Comparison of ENCODE assay signal across 21 cellular contexts in the genomic region with DNA sequence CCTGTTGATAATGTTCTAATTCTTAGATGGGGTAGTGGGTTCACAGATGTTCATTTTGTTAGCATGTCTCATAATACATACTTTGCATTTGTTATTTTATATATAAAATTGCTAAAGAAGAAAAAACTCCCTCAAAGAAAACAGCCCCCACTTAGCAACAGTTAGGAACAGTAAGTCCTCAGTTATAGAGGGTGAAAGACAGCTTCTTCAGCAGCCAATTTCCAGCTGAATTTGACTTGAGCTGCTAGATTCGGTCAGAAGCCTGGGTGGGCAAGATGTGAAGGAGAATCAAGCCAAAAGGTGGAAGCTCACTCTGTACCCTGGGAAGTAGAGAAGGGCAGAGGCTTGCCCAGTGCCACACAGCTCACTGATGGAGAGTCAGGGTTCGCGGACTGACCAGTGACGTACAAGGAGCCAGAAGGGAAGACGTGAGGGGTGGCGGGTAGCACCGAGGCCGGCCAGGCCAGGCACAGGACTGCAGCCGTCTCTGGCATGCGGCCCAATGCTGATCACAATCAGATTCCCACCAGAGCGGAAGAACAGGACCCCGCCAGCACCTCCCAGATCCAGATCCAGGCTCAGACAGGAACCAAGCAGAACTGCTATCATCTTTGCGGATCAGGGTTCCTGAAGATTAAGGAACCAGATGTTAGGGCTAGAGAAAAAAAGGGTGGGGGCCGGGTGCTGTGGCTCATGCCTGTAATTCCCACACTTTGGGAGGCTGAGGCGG. TPM values are rescaled to one million over a fixed set of nuclear protein-coding genes. Genes with fewer than 3 reads are reported as not detected.
DNase-seq lines count a peak whose midpoint lies in the region; ATAC-seq, FAIRE-seq and TF ChIP-seq lines count a peak whose summit lies in the region.
"Had no signal": no experiment of that assay in that cellular context is flagged by ENCODE, and none has a peak within 500 bp of the region (broad histone marks: within the 10 kb centered on the region; RNA-seq: fewer than 3 reads in every experiment).

No MANE protein-coding gene starts in this region.

- H2AFZ ChIP-seq in H9 (ENCODE audit: low read length) (no peak overlapping the region), endothelial cell of umbilical vein (ENCODE audit: low read depth, low read length) (peak overlapping the region; percentile 93)

- H3K27me3 Mint-ChIP-seq in H9 (ENCODE audit: low read depth), result no peaks in the 10 kb centered on the region
- peaks cover 11% of the 10 kb centered on the region for H3K27me3 Mint-ChIP-seq in MCF 10A (ENCODE audit: insufficient read depth, unreplicated experiment)
- H3K27me3 Mint-ChIP-seq: activated naive CD4-positive, alpha-beta T cell treated with anti-CD3 and anti-CD28 coated beads, Interleukin-2, amount 50 U/mL, for 24 hours; activated T-cell treated with anti-CD3 and anti-CD28 coated beads, Interleukin-2, amount 50 U/mL, for 24 hours had no signal

- H3K9me3 Mint-ChIP-seq in H9 (no peaks in the 10 kb centered on the region), MCF 10A (ENCODE audit: unreplicated experiment) (no peaks in the 10 kb centered on the region)
- H3K9me3 Mint-ChIP-seq: activated naive CD4-positive, alpha-beta T cell treated with anti-CD3 and anti-CD28 coated beads, Interleukin-2, amount 50 U/mL, for 24 hours; activated T-cell treated with anti-CD3 and anti-CD28 coated beads, Interleukin-2, amount 50 U/mL, for 24 hours; naive thymus-derived CD4-positive, alpha-beta T cell had no signal

- H2BK20ac ChIP-seq in H9 (ENCODE audit: low read depth, low read length, poor library complexity, severe bottlenecking), result no peak overlapping the region

- no peak overlapping the region for H2BK5ac ChIP-seq in H9 (ENCODE audit: insufficient read length, low read length)

- H3K4ac ChIP-seq in H9 (ENCODE audit: low read depth, low read length), result no peak overlapping the region

- no peak overlapping the region for H3K4me3 Mint-ChIP-seq in H9
- H3K4me3 Mint-ChIP-seq in MCF 10A (ENCODE audit: unreplicated experiment), result no peak overlapping the region
- H3K4me3 Mint-ChIP-seq: activated naive CD4-positive, alpha-beta T cell treated with anti-CD3 and anti-CD28 coated beads, Interleukin-2, amount 50 U/mL, for 24 hours; activated T-cell treated with anti-CD3 and anti-CD28 coated beads, Interleukin-2, amount 50 U/mL, for 24 hours; naive thymus-derived CD4-positive, alpha-beta T cell had no signal

- TF ChIP-seq CTCF in H9 (conservative IDR thresholded peaks at IDR 0.05) (no peak), endothelial cell of umbilical vein (IDR thresholded peaks at IDR 0.05; ENCODE audit: extremely low read depth in 1 of 2, insufficient read depth in 1 of 2, low read depth in 1 of 2, low read length in 2 of 2) (no peak), lower leg skin (IDR thresholded peaks at IDR 0.05) (no peak), sigmoid colon (IDR thresholded peaks at IDR 0.05) (no peak), MCF 10A (IDR thresholded peaks at IDR 0.05; ENCODE audit: unreplicated experiment) (no peak)

- H3K4me1 Mint-ChIP-seq in H9 (0 out of 4 replicates have a peak, but pooled peaks cover 0 to 4% of the 10 kb centered on the region in 2 experiments), MCF 10A (ENCODE audit: insufficient read depth, unreplicated experiment) (no peaks in the 10 kb centered on the region)

- CTCF ChIA-PET in endothelial cell of umbilical vein (lab: Charles Lee), result interaction anchor here (0.6 to 1.8 kb wide), 7 partner anchors 13 to 129 kb away, joined by 3 to 5 read pairs (median 4); partner anchors contain the start of gene VWF
- CTCF ChIA-PET in MCF 10A (lab: Yijun Ruan, JAX), result interaction anchor here (0.6 to 0.9 kb wide), 4 partner anchors 10 to 124 kb away, joined by 3 read pairs; no protein-coding TSS in a partner anchor

- WGBS in H9 (ENCODE audit: extremely low coverage, insufficient read length, low lambda C conversion rate), result no CpG with 5 or more reads among the region's 15 CpGs
- WGBS in lower leg skin, 2 donors, result 60 to 68% methylated on average over 15 of the region's 15 CpGs
- 87 to 90% methylated on average over 15 of the region's 15 CpGs for WGBS in sigmoid colon, 2 donors

- H3K4me2 ChIP-seq in H9 (ENCODE audit: insufficient read depth, insufficient read length, low read length) (no peak overlapping the region), endothelial cell of umbilical vein (ENCODE audit: insufficient read depth, low read length) (peak overlapping the region; percentile 8)

- H3K79me1 ChIP-seq in H9 (ENCODE audit: insufficient read depth, low read depth, low read length, poor library complexity, severe bottlenecking), result no peaks in the 10 kb centered on the region

- H3K36me3 ChIP-seq in endothelial cell of umbilical vein (ENCODE audit: control insufficient read depth in 2 of 2, extremely low read depth in 1 of 2, insufficient read depth in 2 of 2, low read length in 2 of 2) (no peaks in the 10 kb centered on the region), sigmoid colon (no peaks in the 10 kb centered on the region)

- TF ChIP-seq POLR2A in endothelial cell of umbilical vein (IDR thresholded peaks at IDR 0.05; ENCODE audit: low read depth, low read length) (no peak), lower leg skin (IDR thresholded peaks at IDR 0.05) (no peak), sigmoid colon (IDR thresholded peaks at IDR 0.05) (no peak)

- intact Hi-C loops in endothelial cell of umbilical vein (cut with micrococcal nuclease), result no loop called here
- intact Hi-C loops in lower leg skin (cut with DNase I; ENCODE audit: low total_unique reads), result no loop called here
- intact Hi-C loops in sigmoid colon (cut with DNase I), result no loop called here
- intact Hi-C loops in MCF 10A (cut with micrococcal nuclease), result no loop called here

- H4K20me1 ChIP-seq in H9 (ENCODE audit: control insufficient read depth, insufficient read depth, insufficient read length) (no peaks in the 10 kb centered on the region), endothelial cell of umbilical vein (replicated peaks; ENCODE audit: control insufficient read depth, extremely low read depth, insufficient read depth, low read length) (no peaks in the 10 kb centered on the region)

- dilution Hi-C loops in endothelial cell of umbilical vein (cut with MboI; ENCODE audit: extremely low pct_ligation_motif_present, low sequenced_read_pairs), result no loop called here

- H4K91ac ChIP-seq in H9 (ENCODE audit: insufficient read length, low read depth, low read length), result no peak overlapping the region

- no peak overlapping the region for H3K14ac ChIP-seq in H9 (ENCODE audit: insufficient read depth, low read length)

- no peaks in the 10 kb centered on the region for H3K27me3 ChIP-seq in H9 (ENCODE audit: insufficient read depth, low read length)
- no peaks in the 10 kb centered on the region for H3K27me3 ChIP-seq in endothelial cell of umbilical vein (ENCODE audit: control insufficient read depth in 2 of 2, insufficient read depth in 2 of 2, low read length in 2 of 2)
- no peaks in the 10 kb centered on the region for H3K27me3 ChIP-seq in sigmoid colon

- no peak overlapping the region for H4K8ac ChIP-seq in H9 (replicated peaks; ENCODE audit: insufficient read length, low read depth, low read length)

- H3K79me2 ChIP-seq in H9 (ENCODE audit: insufficient read depth, low read length) (no peaks in the 10 kb centered on the region), endothelial cell of umbilical vein (ENCODE audit: control insufficient read depth, insufficient read depth, low read length) (no peaks in the 10 kb centered on the region)

- no peaks in the 10 kb centered on the region for H3K9me3 ChIP-seq in H9 (ENCODE audit: control insufficient read depth, low read depth, low read length)
- H3K9me3 ChIP-seq in endothelial cell of umbilical vein (replicated peaks; ENCODE audit: control insufficient read depth, insufficient read depth, low read length), result no peaks in the 10 kb centered on the region
- no peaks in the 10 kb centered on the region for H3K9me3 ChIP-seq in sigmoid colon

- no peak overlapping the region for H2BK12ac ChIP-seq in H9 (ENCODE audit: insufficient read length, low read depth, low read length)

- no peak overlapping the region for H3K18ac ChIP-seq in H9 (ENCODE audit: insufficient read length, low read depth, low read length)

- H3K56ac ChIP-seq in H9 (ENCODE audit: insufficient read length, low read depth, low read length), result no peak overlapping the region

- no peak overlapping the region for H2BK120ac ChIP-seq in H9 (ENCODE audit: low read depth, low read length, poor library complexity, severe bottlenecking)

- BruUV-seq in endothelial cell of umbilical vein (replicated peaks; lab: Mats Ljungman, UMichigan) (TSS peak; percentile 20), MCF 10A (replicated peaks; lab: Mats Ljungman, UMichigan) (no TSS peak)

- ATAC-seq in HG03196 (IDR thresholded peaks at IDR 0.05; ENCODE audit: unreplicated experiment), result no peak
- no peak for ATAC-seq in HG02840 (IDR thresholded peaks at IDR 0.05; ENCODE audit: low FRiP score, unreplicated experiment)
- ATAC-seq: left colon; naive thymus-derived CD4-positive, alpha-beta T cell had no signal

- POLR2A ChIA-PET in endothelial cell of umbilical vein (lab: Charles Lee), result no interaction called here
- POLR2A ChIA-PET in MCF 10A (lab: Yijun Ruan, JAX), result interaction anchor here (0.7 kb wide), 1 partner anchor 109 kb away, joined by 3 read pairs; no protein-coding TSS in a partner anchor

- H3K4me1 ChIP-seq in H9 (ENCODE audit: insufficient read depth, low read length), result no peaks in the 10 kb centered on the region
- H3K4me1 ChIP-seq in endothelial cell of umbilical vein (ENCODE audit: control insufficient read depth, extremely low read depth, insufficient read depth, low read length), result peaks cover 24% of the 10 kb centered on the region
- H3K4me1 ChIP-seq in sigmoid colon, result no peaks in the 10 kb centered on the region

- no peak overlapping the region for H3K4me3 ChIP-seq in endothelial cell of umbilical vein (replicated peaks in 1 of 3; ENCODE audit: insufficient read depth in 1 of 3, low read depth in 1 of 3, low read length in 3 of 3)
- no peak overlapping the region for H3K4me3 ChIP-seq in lower leg skin (ENCODE audit: low read depth, poor library complexity, severe bottlenecking)
- no peak overlapping the region for H3K4me3 ChIP-seq in sigmoid colon

- no peak overlapping the region for H2AK5ac ChIP-seq in H9 (ENCODE audit: insufficient read length, low read length)

- H3K9ac ChIP-seq in H9 (ENCODE audit: extremely low read depth, insufficient read length, low read length) (no peak overlapping the region), endothelial cell of umbilical vein (replicated peaks; ENCODE audit: extremely low read depth, insufficient read depth, low read length) (peak overlapping the region; percentile 49)

- no peak overlapping the region for H3K23ac ChIP-seq in H9 (ENCODE audit: insufficient read length, low read depth, low read length)

- DNase-seq in H9 (peak; percentile 33), endothelial cell of umbilical vein (ENCODE audit: low read depth, low spot score) (peak; percentile 62), lower leg skin (ENCODE audit: low spot score in 2 of 2) (peak; percentile 26 to 91), sigmoid colon (peak; percentile 74), iPS-NIHi11 (ENCODE audit: low spot score) (no peak), MCF 10A (ENCODE audit: unreplicated experiment) (no peak)
- DNase-seq: activated CD4-positive, alpha-beta T cell treated with anti-CD3 and anti-CD28 coated beads, Interleukin-2, amount 50 U/mL, for 48 hours; activated T-cell treated with anti-CD3 and anti-CD28 coated beads, Interleukin-2, amount 50 U/mL, for 24 hours; COR-L47; effector CD4-positive, alpha-beta T cell; GF-D8; naive thymus-derived CD4-positive, alpha-beta T cell; NCI-H1694 treated with DMSO at 0.1 percent for 48 hours; NCI-H510A treated with DMSO at 0.1 percent for 48 hours had no signal

- H3T11ph ChIP-seq in H9 (ENCODE audit: low read length), result no peak overlapping the region

- H4K5ac ChIP-seq in H9 (ENCODE audit: insufficient read length, low read depth, low read length), result no peak overlapping the region

- FAIRE-seq in endothelial cell of umbilical vein (lab: Jason Lieb, UNC), result peak; percentile 70
- FAIRE-seq: H54, TTC549 had no signal

- H3K36me3 Mint-ChIP-seq in H9 (ENCODE audit: insufficient read depth in 1 of 3, low read depth in 3 of 3) (no peaks in the 10 kb centered on the region), MCF 10A (ENCODE audit: insufficient read depth, unreplicated experiment) (no peaks in the 10 kb centered on the region)
- H3K36me3 Mint-ChIP-seq: activated naive CD4-positive, alpha-beta T cell treated with anti-CD3 and anti-CD28 coated beads, Interleukin-2, amount 50 U/mL, for 24 hours had no signal

- H3K27ac ChIP-seq in H9 (ENCODE audit: insufficient read length, low read depth, low read length), result no peak overlapping the region
- H3K27ac ChIP-seq in endothelial cell of umbilical vein (ENCODE audit: insufficient read depth, low read depth, low read length), result peak overlapping the region; percentile 77
- H3K27ac ChIP-seq in sigmoid colon, result peak overlapping the region in 1 of 4 donors; percentile 23

- no peak for TF ChIP-seq EP300 in sigmoid colon (IDR thresholded peaks at IDR 0.05)

- H2BK15ac ChIP-seq in H9 (ENCODE audit: low read depth, low read length), result no peak overlapping the region

- H3K27ac Mint-ChIP-seq in H9 (no peak overlapping the region), MCF 10A (ENCODE audit: low read depth, unreplicated experiment) (no peak overlapping the region)
- H3K27ac Mint-ChIP-seq: activated naive CD4-positive, alpha-beta T cell treated with anti-CD3 and anti-CD28 coated beads, Interleukin-2, amount 50 U/mL, for 24 hours; activated T-cell treated with anti-CD3 and anti-CD28 coated beads, Interleukin-2, amount 50 U/mL, for 24 hours; naive thymus-derived CD4-positive, alpha-beta T cell had no signal

- no peaks in the 10 kb centered on the region for H3K23me2 ChIP-seq in H9 (ENCODE audit: insufficient read length, low read depth, low read length, poor library complexity, severe bottlenecking)

- H3K9me1 ChIP-seq in endothelial cell of umbilical vein (replicated peaks; ENCODE audit: control insufficient read depth, extremely low read depth, insufficient read depth, low read length), result no peaks in the 10 kb centered on the region

RNA-seq across cellular contexts. Expression of gene VWF, which starts 30.4 kb away (rescaled TPM):
- 0.17 and 0.35 TPM in 2 replicates for total RNA-seq in H9 (2021)
- 1,882 and 2,328 TPM in 2 replicates for total RNA-seq in endothelial cell of umbilical vein
- 1,041 and 1,132 TPM in 2 replicates for polyA plus RNA-seq in endothelial cell of umbilical vein
- polyA plus RNA-seq in endothelial cell of umbilical vein (2011; cell fraction: cytosol; rRNA removed), result 1,164 and 1,406 TPM in 2 replicates
- 1,241 and 1,484 TPM in 2 replicates for polyA plus RNA-seq in endothelial cell of umbilical vein (2011; cell fraction: nucleus; rRNA removed)
- 546 and 824 TPM in 2 replicates for polyA plus RNA-seq in endothelial cell of umbilical vein (2012)
- polyA minus RNA-seq in endothelial cell of umbilical vein, result 2,231 and 2,679 TPM in 2 replicates
- not detected for polyA minus RNA-seq in endothelial cell of umbilical vein (2011; cell fraction: cytosol; rRNA and poly(A)+ RNA removed)
- polyA minus RNA-seq in endothelial cell of umbilical vein (2011; cell fraction: nucleus; rRNA and poly(A)+ RNA removed), result 1,538 and 1,756 TPM in 2 replicates
- total RNA-seq in lower leg skin, result 100 to 1,000 TPM in 1 of 4 donors, 10 to 100 TPM in 3; 34.3 to 107 (median 50.3) TPM
- total RNA-seq in sigmoid colon, result 10 to 100 TPM; 36.7 to 98.0 (median 55.5) TPM
- 10 to 100 TPM in 1 of 3 donors, 1 to 10 TPM in 1, under 1 TPM in 1; 0.60 to 42.2 (median 1.2) TPM for polyA plus RNA-seq in sigmoid colon
- not detected in 2 replicates for total RNA-seq in MCF 10A (2022)
- total RNA-seq: HT-29 had no signal
- polyA plus RNA-seq: naive thymus-derived CD4-positive, alpha-beta T cell had no signal

RNA-seq across cellular contexts. Expression of gene CD9, which starts 45.3 kb away (rescaled TPM):
- 131 and 132 TPM in 2 replicates for total RNA-seq in H9 (2021)
- 379 and 504 TPM in 2 replicates for total RNA-seq in endothelial cell of umbilical vein
- 943 and 1,225 TPM in 2 replicates for polyA plus RNA-seq in endothelial cell of umbilical vein
- polyA plus RNA-seq in endothelial cell of umbilical vein (2011; cell fraction: cytosol; rRNA removed), result 972 and 1,213 TPM in 2 replicates
- polyA plus RNA-seq in endothelial cell of umbilical vein (2011; cell fraction: nucleus; rRNA removed), result 481 and 655 TPM in 2 replicates
- 1,387 and 1,527 TPM in 2 replicates for polyA plus RNA-seq in endothelial cell of umbilical vein (2012)
- 848 and 909 TPM in 2 replicates for polyA minus RNA-seq in endothelial cell of umbilical vein
- polyA minus RNA-seq in endothelial cell of umbilical vein (2011; cell fraction: cytosol; rRNA and poly(A)+ RNA removed), result 79.2 TPM
- polyA minus RNA-seq in endothelial cell of umbilical vein (2011; cell fraction: nucleus; rRNA and poly(A)+ RNA removed), result 148 and 194 TPM in 2 replicates
- 100 to 1,000 TPM; 378 to 494 (median 412) TPM for total RNA-seq in lower leg skin
- 100 to 1,000 TPM; 240 to 453 (median 303) TPM for total RNA-seq in sigmoid colon
- 100 to 1,000 TPM; 180 to 548 (median 335) TPM for polyA plus RNA-seq in sigmoid colon
- 31.1 and 40.7 TPM in 2 replicates for total RNA-seq in MCF 10A (2022)

Comparison
In these comparisons a context has a peak if more than half of its experiments do, and no peak if none do; other contexts are left out.
1. DNase-seq: peak in H9 (single experiment), endothelial cell of umbilical vein (single experiment), lower leg skin (2 of 2) and sigmoid colon (single experiment); none in iPS-NIHi11 (single experiment) and MCF 10A (single experiment).
2. RNA of gene VWF, which starts 30.4 kb away (total RNA-seq): 1,882 to 2,328 TPM in endothelial cell of umbilical vein, 36.7 to 98.0 TPM in sigmoid colon and 34.3 to 107 TPM in lower leg skin; not detected in MCF 10A and 0.17 to 0.35 TPM in H9; every median in the first group is over 10 times any median in the second.